ENCODE assay signal across 13 cellular contexts in the genomic region with DNA sequence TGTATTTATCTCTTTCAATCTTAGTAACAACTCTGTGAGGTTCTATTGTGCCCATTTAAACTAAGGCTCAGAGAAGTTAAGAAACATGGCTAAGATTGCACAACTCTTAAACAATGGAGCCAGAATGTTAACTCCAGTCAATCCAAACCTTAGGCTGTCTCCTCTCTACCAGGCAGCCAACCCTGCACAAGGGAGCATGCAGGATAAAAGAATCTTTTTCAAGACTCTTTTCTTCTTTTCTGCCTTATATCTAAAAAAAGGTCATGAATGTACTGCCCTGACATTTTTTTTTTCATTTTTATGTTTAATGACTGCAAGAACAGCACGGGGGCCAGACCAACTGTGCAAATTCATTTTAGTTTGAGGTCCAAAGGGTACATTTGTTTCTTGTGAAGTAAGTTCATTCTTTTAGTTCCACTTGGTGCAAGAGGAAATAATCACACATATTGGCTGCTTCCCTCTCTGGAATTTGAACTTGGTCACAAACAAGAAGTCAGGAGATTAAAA.
DNase-seq lines count a peak whose midpoint lies in the region; ATAC-seq, FAIRE-seq and TF ChIP-seq lines count a peak whose summit lies in the region.
"Had no signal": no experiment of that assay in that cellular context is flagged by ENCODE, and none has a peak within 500 bp of the region (broad histone marks: within the 10 kb centered on the region; RNA-seq: fewer than 3 reads in every experiment).

No MANE protein-coding gene starts in this region.

- H2AFZ ChIP-seq in astrocyte (ENCODE audit: low read depth, low read length) = no peak overlapping the region
- H2AFZ ChIP-seq: parathyroid adenoma had no signal

- H3K9me3 Mint-ChIP-seq in astrocyte (ENCODE audit: unreplicated experiment) = peaks cover 4% of the 10 kb centered on the region
- H3K9me3 Mint-ChIP-seq in osteocyte (ENCODE audit: unreplicated experiment) = no peaks in the 10 kb centered on the region

- H3K4me2 ChIP-seq in astrocyte (ENCODE audit: low read length) = peak overlapping the region; percentile 22

- peaks cover 2% of the 10 kb centered on the region for H3K27me3 Mint-ChIP-seq in astrocyte (ENCODE audit: low read depth, unreplicated experiment)
- no peaks in the 10 kb centered on the region for H3K27me3 Mint-ChIP-seq in osteocyte (ENCODE audit: unreplicated experiment)

- H3K27ac Mint-ChIP-seq in astrocyte (ENCODE audit: unreplicated experiment) = no peak overlapping the region
- H3K27ac Mint-ChIP-seq in osteocyte (ENCODE audit: unreplicated experiment) = peak overlapping the region; percentile 79

- peak; percentile 38 for DNase-seq in AG09309 (ENCODE audit: low read depth)
- peak; percentile 91 for DNase-seq in astrocyte (ENCODE audit: low read depth)
- peak; percentile 57 for DNase-seq in foreskin melanocyte
- DNase-seq in osteocyte (ENCODE audit: extremely low spot score, unreplicated experiment) = peak; percentile 0
- no peak for DNase-seq in NCI-H774 (lab: John Stamatoyannopoulos, UW)
- DNase-seq in NCI-H1048 (lab: John Stamatoyannopoulos, UW) = no peak
- DNase-seq in LoVo (ENCODE audit: low spot score) = no peak
- DNase-seq: DMS79 treated with DMSO at 0.1 percent for 48 hours; effector CD8-positive, alpha-beta T cell had no signal

- H3K79me2 ChIP-seq in astrocyte (ENCODE audit: insufficient read depth, low read length) = no peaks in the 10 kb centered on the region
- H3K79me2 ChIP-seq: parathyroid adenoma had no signal

- H3K4me3 Mint-ChIP-seq in astrocyte (ENCODE audit: unreplicated experiment) = no peak overlapping the region
- H3K4me3 Mint-ChIP-seq in osteocyte (ENCODE audit: unreplicated experiment) = no peak overlapping the region

- H3K9me3 ChIP-seq in astrocyte (ENCODE audit: insufficient read depth, low read depth, low read length) = no peaks in the 10 kb centered on the region
- H3K9me3 ChIP-seq: SJSA1 had no signal

- FAIRE-seq in astrocyte (lab: Jason Lieb, UNC) = no peak
- FAIRE-seq: islet of Langerhans had no signal

- H4K20me1 ChIP-seq in astrocyte (ENCODE audit: insufficient read depth, low read length) = no peaks in the 10 kb centered on the region

- H3K4me1 Mint-ChIP-seq in astrocyte (ENCODE audit: low read depth, unreplicated experiment) = peaks cover 36% of the 10 kb centered on the region
- peaks cover 39% of the 10 kb centered on the region for H3K4me1 Mint-ChIP-seq in osteocyte (ENCODE audit: unreplicated experiment)

- H3K27me3 ChIP-seq in astrocyte (ENCODE audit: insufficient read depth, low read length) = no peaks in the 10 kb centered on the region
- H3K27me3 ChIP-seq: SJSA1 had no signal

- H3K4me3 ChIP-seq in AG09309 (ENCODE audit: control insufficient read depth, low read depth, low read length) (no peak overlapping the region), astrocyte (ENCODE audit: insufficient read depth, low read depth, low read length) (no peak overlapping the region)
- H3K4me3 ChIP-seq: SJSA1 had no signal

- peak overlapping the region; percentile 10 for H3K9ac ChIP-seq in astrocyte (ENCODE audit: low read length)
- H3K9ac ChIP-seq: parathyroid adenoma had no signal

- H3K4me1 ChIP-seq in astrocyte (ENCODE audit: insufficient read depth, low read length) = peaks cover 30% of the 10 kb centered on the region
- H3K4me1 ChIP-seq: parathyroid adenoma had no signal

- H3K27ac ChIP-seq in astrocyte (ENCODE audit: low read depth, low read length) = no peak overlapping the region
- H3K27ac ChIP-seq: SJSA1 had no signal

- no peak for TF ChIP-seq CTCF in AG09309 (IDR thresholded peaks at IDR 0.05; ENCODE audit: control insufficient read depth, insufficient read depth, low read depth, low read length, missing control alignments)
- no peak for TF ChIP-seq CTCF in astrocyte (IDR thresholded peaks at IDR 0.05; ENCODE audit: insufficient read depth, low read depth, low read length)
- no peak for TF ChIP-seq CTCF in osteocyte (IDR thresholded peaks at IDR 0.05)

- no peaks in the 10 kb centered on the region for H3K36me3 ChIP-seq in astrocyte (ENCODE audit: insufficient read depth, low read length)
- H3K36me3 ChIP-seq: SJSA1 had no signal

- H3K36me3 Mint-ChIP-seq in astrocyte (ENCODE audit: low read depth, unreplicated experiment) (peaks cover 12% of the 10 kb centered on the region), osteocyte (ENCODE audit: unreplicated experiment) (peaks cover 12% of the 10 kb centered on the region)

- ATAC-seq in GM21381 (IDR thresholded peaks at IDR 0.05; ENCODE audit: unreplicated experiment) = no peak

Comparison
In these comparisons a context has a peak if more than half of its experiments do, and no peak if none do; other contexts are left out.
1. DNase-seq: peak in AG09309 (single experiment), astrocyte (single experiment), foreskin melanocyte (single experiment) and osteocyte (single experiment); none in NCI-H774 (single experiment), NCI-H1048 (single experiment) and LoVo (single experiment).